ENCODE assay signal across 8 cellular contexts in genomic region chr14:55411426-55412389, GRCh38. TPM values are rescaled to one million over a fixed set of nuclear protein-coding genes. Genes with fewer than 3 reads are reported as not detected.
A peak's percentile ranks its signal among the peaks of the same experiment; 100 is the strongest.
DNase-seq lines count a peak whose midpoint lies in the region; ATAC-seq lines count a peak whose summit lies in the region.

ATG14 (minus strand) TSS chr14:55411830; CDS start chr14:55411822, 8 bp downstream.

- H3K4me1 ChIP-seq in mononuclear cell (ENCODE audit: insufficient read depth, low read length): peaks cover 16% of the 10 kb centered on the region

- no peaks in the 10 kb centered on the region for H3K9me3 ChIP-seq in mononuclear cell (ENCODE audit: low read depth, low read length)

- H3K4me3 ChIP-seq in mononuclear cell (ENCODE audit: low read length): peak within 1 kb of the TSS; percentile 89

- ATAC-seq in GM19468 (IDR thresholded peaks at IDR 0.05; ENCODE audit: extremely low read depth, unreplicated experiment): peak; percentile 55

- DNase-seq in COLO829 (ENCODE audit: low spot score) (peak; percentile 86), HT1080 (ENCODE audit: low read depth) (peak; percentile 82), NOMO-1 treated with DMSO at 0.1 percent for 48 hours (lab: John Stamatoyannopoulos, UW; ENCODE audit: unreplicated experiment) (peak; percentile 79), epidermal melanocyte (ENCODE audit: insufficient read length, low spot score) (peak; percentile 81)
- peak; percentile 39 for DNase-seq in activated CD8-positive, alpha-beta memory T cell treated with anti-CD3 and anti-CD28 coated beads, Interleukin-2, amount 50 U/mL, for 24 hours (ENCODE audit: extremely low read depth)
- peak; percentile 61 to 69 for DNase-seq in stimulated activated CD8-positive, alpha-beta memory T cell treated with anti-CD3 and anti-CD28 coated beads, Interleukin-2, amount 100 ng/mL, for 48 hours (ENCODE audit: low read depth in 2 of 2)

- H3K27me3 ChIP-seq in mononuclear cell (ENCODE audit: insufficient read depth, low read length): no peaks in the 10 kb centered on the region

RNA-seq across cellular contexts. Expression of gene ATG14, which starts in this region (rescaled TPM):
- 8.0 and 9.5 TPM in 2 replicates for total RNA-seq in HT1080 (2014; rRNA removed; shearing (Covaris generic))
- 4.8 and 6.9 TPM in 2 replicates for polyA plus RNA-seq in HT1080 (2015; cell fraction: cytosol; rRNA removed)
- 14.2 and 14.3 TPM in 2 replicates for polyA plus RNA-seq in HT1080 (2015; cell fraction: nucleus; rRNA removed)
- total RNA-seq in mononuclear cell: 33.0 TPM

Comparison
In these comparisons a context has a peak if more than half of its experiments do, and no peak if none do; other contexts are left out.
1. Peak in every context shown above with its lines: DNase-seq, ATAC-seq and H3K4me3 ChIP-seq.